ENCODE assay signal across 8 cellular contexts in the genomic region with DNA sequence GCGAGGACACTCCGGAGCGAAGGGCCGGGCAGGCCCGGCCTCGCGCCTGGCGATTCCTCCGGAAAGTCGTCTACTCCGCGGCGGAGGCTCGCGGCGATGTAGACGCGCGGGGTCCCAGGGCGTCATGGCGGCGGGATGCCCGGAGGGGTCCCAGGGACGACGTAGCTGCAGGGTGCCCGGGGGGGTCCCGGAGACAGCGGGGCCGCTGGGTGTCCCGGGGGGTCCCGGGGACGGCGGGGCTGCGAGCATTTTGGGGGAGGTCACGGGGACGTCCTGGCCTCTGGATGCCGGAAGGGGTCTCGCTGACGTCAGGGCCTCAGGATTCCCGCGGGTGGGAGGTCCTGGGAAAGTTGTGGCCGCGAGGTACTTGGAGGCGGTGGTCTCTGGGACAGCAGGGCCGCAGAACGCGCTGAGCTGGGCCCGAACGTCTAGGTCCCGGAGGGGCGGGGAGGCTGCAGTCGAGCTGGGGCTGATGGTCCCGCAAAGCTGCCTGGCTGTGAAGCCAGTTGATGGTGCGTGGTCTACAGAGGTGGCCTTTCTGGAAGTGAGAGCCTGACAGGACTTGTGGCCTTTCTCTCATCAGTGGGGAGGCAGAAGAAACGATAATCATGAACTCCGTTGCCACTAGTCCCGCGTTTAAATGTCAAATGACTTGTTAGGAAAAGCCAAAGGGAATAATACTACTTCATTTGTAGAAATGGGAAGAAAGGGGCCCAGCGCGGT. TPM values are rescaled to one million over a fixed set of nuclear protein-coding genes. Genes with fewer than 3 reads are reported as not detected.
A peak's percentile ranks its signal among the peaks of the same experiment; 100 is the strongest.
DNase-seq lines count a peak whose midpoint lies in the region; ATAC-seq, FAIRE-seq and TF ChIP-seq lines count a peak whose summit lies in the region.

No MANE protein-coding gene starts in this region.

- POLR2A ChIA-PET in AG04450 (lab: Yijun Ruan, JAX) = interaction anchor here (0.8 to 2.8 kb wide), 7 partner anchors 9 to 653 kb away, joined by 3 to 23 read pairs (median 4); partner anchors contain the start of gene SUV39H2

- peak overlapping the region; percentile 68 for H3K27ac ChIP-seq in AG04450 (ENCODE audit: low read depth, low read length)

- DNase-seq in AG04450 (ENCODE audit: low read depth, low spot score) (no peak), GM19240 (ENCODE audit: insufficient read length, low spot score) (peak; percentile 29), LNCaP clone FGC (ENCODE audit: low read depth) (no peak), fibroblast of mammary gland (ENCODE audit: low read depth) (no peak), nephron progenitor cell (peak; percentile 78), urothelium cell line (ENCODE audit: low spot score) (peak; percentile 35)
- no peak for DNase-seq in activated T-cell treated with anti-CD3 and anti-CD28 coated beads, Interleukin-2, amount 50 U/mL, for 24 hours

- H3K27me3 ChIP-seq in AG04450 (ENCODE audit: control insufficient read depth, insufficient read depth, low read length) = no peaks in the 10 kb centered on the region

- H3K9me3 ChIP-seq in AG04450 (ENCODE audit: control insufficient read depth, insufficient read depth, low read length) = peaks cover 7% of the 10 kb centered on the region; the same call in 1 of the 2 replicates

- no peak for FAIRE-seq in urothelium cell line (lab: Jason Lieb, UNC)

- CTCF ChIA-PET in AG04450 (lab: Charles Lee) = interaction anchor here (0.9 to 3.8 kb wide), 3 partner anchors 15 to 385 kb away, joined by 3 to 22 read pairs (median 4); no protein-coding TSS in a partner anchor

- peak overlapping the region; percentile 98 for H3K27ac Mint-ChIP-seq in activated T-cell treated with anti-CD3 and anti-CD28 coated beads, Interleukin-2, amount 50 U/mL, for 24 hours
- peak overlapping the region; percentile 100 for H3K27ac Mint-ChIP-seq in nephron progenitor cell

- H3K4me1 Mint-ChIP-seq in activated T-cell treated with anti-CD3 and anti-CD28 coated beads, Interleukin-2, amount 50 U/mL, for 24 hours (ENCODE audit: low read depth) = peaks cover 30% of the 10 kb centered on the region
- peaks cover 37% of the 10 kb centered on the region for H3K4me1 Mint-ChIP-seq in nephron progenitor cell

- H3K4me3 ChIP-seq in AG04450 (ENCODE audit: low read depth, low read length) (peak overlapping the region; percentile 93), LNCaP clone FGC (ENCODE audit: low read depth, low read length) (peak overlapping the region; percentile 95), fibroblast of mammary gland (ENCODE audit: control insufficient read depth, low read depth, low read length) (peak overlapping the region; percentile 92)

- peak overlapping the region; percentile 95 for H3K4me3 Mint-ChIP-seq in activated T-cell treated with anti-CD3 and anti-CD28 coated beads, Interleukin-2, amount 50 U/mL, for 24 hours
- H3K4me3 Mint-ChIP-seq in nephron progenitor cell = peak overlapping the region; percentile 94

- H3K36me3 Mint-ChIP-seq in activated T-cell treated with anti-CD3 and anti-CD28 coated beads, Interleukin-2, amount 50 U/mL, for 24 hours (ENCODE audit: low read depth) = peaks cover 58% of the 10 kb centered on the region
- peaks cover 46% of the 10 kb centered on the region for H3K36me3 Mint-ChIP-seq in nephron progenitor cell (ENCODE audit: low read depth)

- H3K9me3 Mint-ChIP-seq in activated T-cell treated with anti-CD3 and anti-CD28 coated beads, Interleukin-2, amount 50 U/mL, for 24 hours = no peaks in the 10 kb centered on the region
- H3K9me3 Mint-ChIP-seq in nephron progenitor cell = no peaks in the 10 kb centered on the region

- no peak for ATAC-seq in GM19452 (IDR thresholded peaks at IDR 0.05; ENCODE audit: unreplicated experiment)

- no peaks in the 10 kb centered on the region for H3K27me3 Mint-ChIP-seq in activated T-cell treated with anti-CD3 and anti-CD28 coated beads, Interleukin-2, amount 50 U/mL, for 24 hours
- no peaks in the 10 kb centered on the region for H3K27me3 Mint-ChIP-seq in nephron progenitor cell (ENCODE audit: low read depth, poor library complexity)

- no peak for TF ChIP-seq CTCF in AG04450 (IDR thresholded peaks at IDR 0.05; ENCODE audit: low read depth, low read length)
- no peak for TF ChIP-seq CTCF in LNCaP clone FGC (IDR thresholded peaks at IDR 0.05; ENCODE audit: control insufficient read depth, extremely low read depth, insufficient read depth)
- no peak for TF ChIP-seq CTCF in fibroblast of mammary gland (conservative IDR thresholded peaks at IDR 0.05; ENCODE audit: control insufficient read depth, insufficient read depth, low read depth, low read length)
- TF ChIP-seq CTCF in nephron progenitor cell (IDR thresholded peaks at IDR 0.05) = no peak

RNA-seq across cellular contexts. Expression of gene HSPA14, which starts 0.6 kb away (rescaled TPM):
- 10.1 and 14.9 TPM in 2 replicates for polyA plus RNA-seq in AG04450 (2011; rRNA removed)
- polyA minus RNA-seq in AG04450 (2011; rRNA and poly(A)+ RNA removed) = 2.9 and 3.4 TPM in 2 replicates

RNA-seq across cellular contexts. Expression of gene MSANTD7, which starts 0.6 kb away (rescaled TPM):
- polyA plus RNA-seq in AG04450 (2011; rRNA removed) = 5.2 and 5.7 TPM in 2 replicates
- polyA minus RNA-seq in AG04450 (2011; rRNA and poly(A)+ RNA removed) = 12.3 and 12.6 TPM in 2 replicates

RNA-seq across cellular contexts. Expression of gene CDNF, which starts 0.9 kb away (rescaled TPM):
- polyA plus RNA-seq in AG04450 (2011; rRNA removed) = 1.7 and 2.1 TPM in 2 replicates
- polyA minus RNA-seq in AG04450 (2011; rRNA and poly(A)+ RNA removed) = 0.48 TPM in 1 of 2 replicates, not detected in the other

RNA-seq across cellular contexts. Expression of gene SUV39H2, which starts 39.9 kb away (rescaled TPM):
- polyA plus RNA-seq in AG04450 (2011; rRNA removed) = 6.2 and 9.0 TPM in 2 replicates
- polyA minus RNA-seq in AG04450 (2011; rRNA and poly(A)+ RNA removed) = 2.2 and 9.1 TPM in 2 replicates

Comparison
In these comparisons a context has a peak if more than half of its experiments do, and no peak if none do; other contexts are left out.
1. DNase-seq: peak in GM19240 (single experiment), nephron progenitor cell (single experiment) and urothelium cell line (single experiment); none in AG04450 (single experiment), LNCaP clone FGC (single experiment), activated T-cell treated with anti-CD3 and anti-CD28 coated beads, Interleukin-2, amount 50 U/mL, for 24 hours (single experiment) and fibroblast of mammary gland (single experiment).
2. Peak in every context shown above with its lines, with median percentiles within 50 percentile points of each other: H3K4me3 ChIP-seq.